ENCODE assay signal across 22 cellular contexts in genomic region chr3:56369914-56370313, GRCh38.
A peak's percentile ranks its signal among the peaks of the same experiment; 100 is the strongest.
DNase-seq lines count a peak whose midpoint lies in the region; ATAC-seq and TF ChIP-seq lines count a peak whose summit lies in the region.
"Had no signal": no experiment of that assay in that cellular context is flagged by ENCODE, and none has a peak within 500 bp of the region (broad histone marks: within the 10 kb centered on the region; RNA-seq: fewer than 3 reads in every experiment).

No MANE protein-coding gene starts in this region.

- TF ChIP-seq CTCF in LNCaP clone FGC (IDR thresholded peaks at IDR 0.05; ENCODE audit: control insufficient read depth, extremely low read depth, insufficient read depth) (no peak), RWPE2 (IDR thresholded peaks at IDR 0.05; ENCODE audit: poor library complexity, severe bottlenecking) (no peak), epithelial cell of esophagus (IDR thresholded peaks at IDR 0.05; ENCODE audit: insufficient read depth, low read depth, low read length, missing control alignments) (no peak), left lung (IDR thresholded peaks at IDR 0.05) (no peak), ovary (IDR thresholded peaks at IDR 0.05) (no peak)

- TF ChIP-seq EP300 in ovary (IDR thresholded peaks at IDR 0.05): no peak

- no peaks in the 10 kb centered on the region for H3K27me3 ChIP-seq in RWPE2 (ENCODE audit: insufficient read depth, poor library complexity, severe bottlenecking)
- H3K27me3 ChIP-seq in left lung: no peaks in the 10 kb centered on the region
- no peaks in the 10 kb centered on the region for H3K27me3 ChIP-seq in ovary
- H3K27me3 ChIP-seq: SJSA1 had no signal

- intact Hi-C loops in left lung (cut with DNase I) (no loop called here), ovary (cut with DNase I) (no loop called here), sciatic nerve (cut with DNase I) (no loop called here)

- no peak overlapping the region for H3K27ac ChIP-seq in RWPE2 (ENCODE audit: poor library complexity, severe bottlenecking)
- H3K27ac ChIP-seq in left lung: no peak overlapping the region
- H3K27ac ChIP-seq in ovary: no peak overlapping the region
- H3K27ac ChIP-seq: SJSA1 had no signal

- H3K9me3 ChIP-seq in RWPE2 (ENCODE audit: severe bottlenecking) (no peaks in the 10 kb centered on the region), left lung (no peaks in the 10 kb centered on the region), ovary (no peaks in the 10 kb centered on the region)
- H3K9me3 ChIP-seq: SJSA1 had no signal

- ATAC-seq in RWPE2 (ENCODE audit: low read depth): peak; percentile 78
- ATAC-seq in left lung: peak; percentile 72
- no peak for ATAC-seq in GM19395 (IDR thresholded peaks at IDR 0.05; ENCODE audit: unreplicated experiment)
- no peak for ATAC-seq in sciatic nerve

- H3K36me3 ChIP-seq in RWPE2 (ENCODE audit: low read depth) (no peaks in the 10 kb centered on the region), left lung (no peaks in the 10 kb centered on the region), ovary (no peaks in the 10 kb centered on the region)
- H3K36me3 ChIP-seq: SJSA1 had no signal

- TF ChIP-seq POLR2A in ovary (IDR thresholded peaks at IDR 0.05): no peak

- H3K4me1 ChIP-seq in RWPE2 (ENCODE audit: insufficient read depth, poor library complexity, severe bottlenecking) (no peaks in the 10 kb centered on the region), left lung (no peaks in the 10 kb centered on the region), ovary (ENCODE audit: insufficient read depth) (peaks cover 3% of the 10 kb centered on the region)
- H3K4me1 ChIP-seq: SJSA1 had no signal

- 95 to 98% (median 97%) methylated on average over 3 of the region's 3 CpGs for WGBS in ovary, 3 donors

- H3K4me3 ChIP-seq in LNCaP clone FGC (ENCODE audit: low read depth, low read length) (no peak overlapping the region), RWPE2 (ENCODE audit: severe bottlenecking) (no peak overlapping the region), epithelial cell of esophagus (ENCODE audit: low read length) (no peak overlapping the region), left lung (no peak overlapping the region), ovary (no peak overlapping the region)
- H3K4me3 ChIP-seq: SJSA1 had no signal

- DNase-seq in LNCaP clone FGC (ENCODE audit: low read depth) (peak; percentile 18), RWPE2 (ENCODE audit: low spot score) (no peak), epithelial cell of esophagus (ENCODE audit: low read depth) (peak; percentile 46), left lung (no peak), ovary (no peak), sciatic nerve (ENCODE audit: low spot score) (no peak)
- no peak for DNase-seq in activated CD8-positive, alpha-beta memory T cell treated with anti-CD3 and anti-CD28 coated beads, Interleukin-2, amount 50 U/mL, for 48 hours
- DNase-seq: CD4-positive, CD25-positive, alpha-beta regulatory T cell; DMS153; HCEC 1CT; IMR-90; KG1; NCI-H1048; NCI-H1417; NCI-H1694; NCI-H2029 treated with DMSO at 0.1 percent for 48 hours; NCI-H226; NCI-H510A; NCI-H774; Right ventricle myocardium superior had no signal

Comparison
In these comparisons a context has a peak if more than half of its experiments do, and no peak if none do; other contexts are left out.
1. DNase-seq: peak in LNCaP clone FGC (single experiment) and epithelial cell of esophagus (single experiment); none in RWPE2 (single experiment), left lung (0 of 2), ovary (0 of 5), activated CD8-positive, alpha-beta memory T cell treated with anti-CD3 and anti-CD28 coated beads, Interleukin-2, amount 50 U/mL, for 48 hours (single experiment) and sciatic nerve (single experiment).
2. ATAC-seq: peak in RWPE2 (single experiment) and left lung (single experiment); none in GM19395 (single experiment) and sciatic nerve (single experiment).